22 cellular contexts compared by ENCODE assay signal in genomic region chr6:12995419-12995818, GRCh38.
"Had no signal": no experiment of that assay in that cellular context is flagged by ENCODE, and none has a peak within 500 bp of the region (broad histone marks: within the 10 kb centered on the region; RNA-seq: fewer than 3 reads in every experiment).

No MANE protein-coding gene starts in this region.

- H3K27ac Mint-ChIP-seq: effector memory CD8-positive, alpha-beta T cell; mesothelial cell of epicardium; naive thymus-derived CD4-positive, alpha-beta T cell; nephron; neural progenitor cell; stimulated activated memory B cell treated with anti-CD40 and anti-IgM and Interleukin-4, amounts not matched to agents 10 μg/mL and 1 μg/mL and 100 μg/mL, for 72 hours; type B pancreatic cell had no signal

- H3K9ac ChIP-seq: neural progenitor cell had no signal

- H3K4me1 Mint-ChIP-seq: mesothelial cell of epicardium; naive thymus-derived CD4-positive, alpha-beta T cell; nephron; neural progenitor cell; stimulated activated memory B cell treated with anti-CD40 and anti-IgM and Interleukin-4, amounts not matched to agents 10 μg/mL and 1 μg/mL and 100 μg/mL, for 72 hours had no signal

- H2AFZ ChIP-seq: neural progenitor cell had no signal

- H3K4me1 ChIP-seq: gastrocnemius medialis, neural progenitor cell, prostate gland, sigmoid colon, spleen, testis had no signal

- H3K4me3 ChIP-seq: gastrocnemius medialis, left lung, neural progenitor cell, prostate gland, sigmoid colon, spleen, testis, tibial artery had no signal

- H3K27me3 ChIP-seq: gastrocnemius medialis, left lung, neural progenitor cell, sigmoid colon, spleen, testis, tibial artery had no signal

- H3K36me3 ChIP-seq: gastrocnemius medialis, left lung, neural progenitor cell, prostate gland, sigmoid colon, spleen, tibial artery had no signal

- H3K27me3 Mint-ChIP-seq: type B pancreatic cell had no signal

- H3K9me3 ChIP-seq: gastrocnemius medialis, prostate gland, sigmoid colon, testis had no signal

- ATAC-seq: effector memory CD8-positive, alpha-beta T cell; gastrocnemius medialis; left cardiac atrium; left lung; naive thymus-derived CD4-positive, alpha-beta T cell; right cardiac atrium; stimulated activated memory B cell treated with anti-CD40 and anti-IgM and Interleukin-4, amounts not matched to agents 10 μg/mL and 1 μg/mL and 100 μg/mL, for 72 hours; stimulated activated naive CD8-positive, alpha-beta T cell treated with anti-CD3 and anti-CD28 coated beads, Interleukin-15, Interleukin-2, amounts not matched to agents 100 U/mL and 50 U/mL, for 24 hours had no signal

- DNase-seq: cortex of kidney; effector memory CD8-positive, alpha-beta T cell; gastrocnemius medialis; head of caudate nucleus; left cardiac atrium; left lung; mesenchymal stem cell; naive thymus-derived CD4-positive, alpha-beta T cell; right cardiac atrium; sigmoid colon; spleen; stimulated activated CD4-positive, alpha-beta T cell treated with anti-CD3 and anti-CD28 coated beads, Interleukin-4, amount 100 ng/mL, for 4 hours; stimulated activated naive CD8-positive, alpha-beta T cell treated with anti-CD3 and anti-CD28 coated beads, Interleukin-15, Interleukin-2, amounts not matched to agents 100 U/mL and 50 U/mL, for 24 hours; substantia nigra; testis; tibial artery had no signal

- H3K36me3 Mint-ChIP-seq: mesothelial cell of epicardium; naive thymus-derived CD4-positive, alpha-beta T cell; neural progenitor cell; stimulated activated memory B cell treated with anti-CD40 and anti-IgM and Interleukin-4, amounts not matched to agents 10 μg/mL and 1 μg/mL and 100 μg/mL, for 72 hours; type B pancreatic cell had no signal

- H3K9me3 Mint-ChIP-seq: neural progenitor cell, type B pancreatic cell had no signal

- H3K4me3 Mint-ChIP-seq: effector memory CD8-positive, alpha-beta T cell; mesothelial cell of epicardium; naive thymus-derived CD4-positive, alpha-beta T cell; nephron; neural progenitor cell; stimulated activated memory B cell treated with anti-CD40 and anti-IgM and Interleukin-4, amounts not matched to agents 10 μg/mL and 1 μg/mL and 100 μg/mL, for 72 hours; type B pancreatic cell had no signal

- H3K27ac ChIP-seq: gastrocnemius medialis, left lung, neural progenitor cell, prostate gland, sigmoid colon, spleen, testis, tibial artery had no signal

- H3K4me2 ChIP-seq: neural progenitor cell had no signal
